ENCODE assay signal across 9 cellular contexts in the genomic region with DNA sequence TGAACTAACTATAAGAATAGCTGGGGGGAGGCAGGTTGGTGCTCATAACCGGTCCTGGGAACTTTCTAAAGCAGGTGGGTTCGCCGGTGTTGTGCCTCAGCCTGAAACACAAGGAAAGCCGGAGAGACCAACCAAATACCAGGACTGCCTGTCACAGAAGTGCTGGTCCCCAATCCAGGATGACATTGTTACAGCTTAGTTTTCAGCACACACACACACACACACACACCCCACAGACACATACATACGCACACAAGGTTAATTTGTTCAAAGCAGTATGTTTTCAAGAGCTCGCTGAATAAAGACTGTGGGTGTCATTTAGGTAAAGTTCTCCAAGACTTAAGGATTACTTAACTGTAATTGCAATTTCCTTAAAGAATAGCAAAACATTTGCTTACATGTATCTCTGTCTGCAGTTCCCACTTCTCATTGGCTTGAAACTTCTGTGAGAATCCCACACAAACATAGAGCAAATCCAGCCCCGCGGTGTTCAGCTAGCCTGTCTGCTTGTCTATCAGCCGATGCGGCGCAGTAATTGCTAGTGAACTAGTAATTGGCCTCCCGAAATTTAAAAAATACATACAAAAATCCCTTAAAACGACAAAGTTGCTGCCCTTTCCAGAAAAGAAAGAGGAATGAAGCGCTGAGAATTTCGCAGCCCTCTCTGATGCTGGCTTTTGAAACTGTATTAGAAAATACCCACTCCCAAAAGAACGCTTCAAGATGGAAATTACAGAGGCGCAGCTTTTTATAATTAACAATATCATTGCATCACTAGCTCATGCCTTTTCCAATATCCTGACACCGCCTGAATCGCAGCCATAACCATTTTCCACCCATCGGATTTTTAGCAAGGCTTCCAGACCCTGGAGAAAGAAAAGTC. TPM values are rescaled to one million over a fixed set of nuclear protein-coding genes. Genes with fewer than 3 reads are reported as not detected.
DNase-seq lines count a peak whose midpoint lies in the region; ATAC-seq, FAIRE-seq and TF ChIP-seq lines count a peak whose summit lies in the region.
"Had no signal": no experiment of that assay in that cellular context is flagged by ENCODE, and none has a peak within 500 bp of the region (broad histone marks: within the 10 kb centered on the region; RNA-seq: fewer than 3 reads in every experiment).

No MANE protein-coding gene starts in this region.

- in situ Hi-C loops in K562 (cut with MboI), result no loop called here

- ATAC-seq in K562 (no peak), GM19035 (IDR thresholded peaks at IDR 0.05; ENCODE audit: unreplicated experiment) (no peak)

- no peak overlapping the region for H3K9ac ChIP-seq in K562 (ENCODE audit: insufficient read depth in 1 of 2, low read depth in 2 of 2, low read length in 2 of 2)
- H3K9ac ChIP-seq in kidney (ENCODE audit: low read length in 2 of 2), result peak overlapping the region; percentile 69 to 75
- H3K9ac ChIP-seq: BLaER1 treated with 17β-estradiol and CSF1 and Interleukin-3, amounts not matched to agents 10 nM and 100 nM had no signal

- H3K4me2 ChIP-seq in K562 (ENCODE audit: insufficient read depth, low read length), result no peak overlapping the region

- no peak for TF ChIP-seq CTCF in K562 (IDR thresholded peaks at IDR 0.05 in 2 of 3, conservative IDR thresholded peaks at IDR 0.05 in 1 of 3; ENCODE audit: insufficient read depth in 2 of 3, low read depth in 1 of 3, low read length in 3 of 3)
- no peak for TF ChIP-seq CTCF in kidney (IDR thresholded peaks at IDR 0.05; ENCODE audit: borderline replicate concordance, extremely low read depth, insufficient read depth)

- no peak for TF ChIP-seq RAD21 in K562 (CRISPR knock-in tag; conservative IDR thresholded peaks at IDR 0.05 in 1 of 2, IDR thresholded peaks at IDR 0.05 in 1 of 2)

- H3K4me1 ChIP-seq in K562 (replicated peaks in 1 of 2; ENCODE audit: control insufficient read depth in 2 of 2, insufficient read depth in 2 of 2, low read length in 2 of 2), result peaks cover 0 to 7% of the 10 kb centered on the region in 2 experiments; a peak in 1 of 5 replicates
- H3K4me1 ChIP-seq in kidney (ENCODE audit: control insufficient read depth in 1 of 2, insufficient read depth in 1 of 2, low read depth in 1 of 2, low read length in 2 of 2), result peaks cover 2 to 3% of the 10 kb centered on the region in 2 donors

- intact Hi-C loops in K562 (cut with micrococcal nuclease) (no loop called here), kidney (cut with DNase I) (no loop called here)

- H2AFZ ChIP-seq in K562 (ENCODE audit: low read depth, low read length), result no peak overlapping the region

- no peaks in the 10 kb centered on the region for H3K9me3 ChIP-seq in K562 (replicated peaks; ENCODE audit: control insufficient read depth, insufficient read depth, low read depth, low read length)
- no peaks in the 10 kb centered on the region for H3K9me3 ChIP-seq in kidney (ENCODE audit: control insufficient read depth in 1 of 2, low read length in 2 of 2)

- no peak for TF ChIP-seq EP300 in K562 (IDR thresholded peaks at IDR 0.05; ENCODE audit: low read length)

- H3K79me2 ChIP-seq in K562 (ENCODE audit: control insufficient read depth, insufficient read depth, low read length), result no peaks in the 10 kb centered on the region

- POLR2A ChIA-PET in K562 (lab: Yijun Ruan, JAX), result interaction anchor here (0.8 kb wide), 1 partner anchor 28 kb away, joined by 4 read pairs; no protein-coding TSS in a partner anchor

- DNase-seq in NCI-H524 (lab: John Stamatoyannopoulos, UW) (peak; percentile 7 to 18), NCI-H524 treated with DMSO at 0.1 percent for 48 hours (lab: John Stamatoyannopoulos, UW) (no peak), K562 (ENCODE audit: extremely low read depth in 1 of 4, low spot score in 3 of 4) (no peak), kidney (no peak), superior temporal gyrus (ENCODE audit: extremely low spot score) (peak; percentile 27), urothelium cell line (ENCODE audit: low spot score) (no peak), DMS53 (lab: John Stamatoyannopoulos, UW) (no peak)

- H4K20me1 ChIP-seq in K562 (replicated peaks; ENCODE audit: control insufficient read depth, insufficient read depth, low read length), result no peaks in the 10 kb centered on the region
- H4K20me1 ChIP-seq: BLaER1 treated with 17β-estradiol and CSF1 and Interleukin-3, amounts not matched to agents 10 nM and 100 nM had no signal

- H3K27ac ChIP-seq in K562 (ENCODE audit: extremely low read depth, low read depth, low read length) (no peak overlapping the region), kidney (ENCODE audit: low read depth in 2 of 2, low read length in 2 of 2) (no peak overlapping the region)
- H3K27ac ChIP-seq: BLaER1 treated with 17β-estradiol and CSF1 and Interleukin-3, amounts not matched to agents 10 nM and 100 nM had no signal

- CTCF ChIA-PET in K562 (lab: Yijun Ruan, JAX; ENCODE audit: low intra/inter-chr PET ratio), result no interaction called here

- WGBS in K562 (ENCODE audit: insufficient coverage, low coverage, missing lambda C conversion rate), result 15% methylated on average over 17 of the region's 20 CpGs

- H3K27me3 ChIP-seq in K562 (ENCODE audit: control insufficient read depth in 2 of 2, insufficient read depth in 2 of 2, low read length in 2 of 2), result peaks cover 20 to 27% of the 10 kb centered on the region in 2 experiments

- BruUV-seq in K562 (replicated peaks; lab: Mats Ljungman, UMichigan), result no TSS peak

- FAIRE-seq in K562 (lab: Jason Lieb, UNC) (no peak), kidney (lab: Jason Lieb, UNC) (no peak), urothelium cell line (lab: Jason Lieb, UNC) (no peak)

- TF ChIP-seq POLR2A in K562 (conservative IDR thresholded peaks at IDR 0.05), result no peak

- H3K9me1 ChIP-seq in K562 (ENCODE audit: control insufficient read depth, insufficient read depth, low read length), result no peaks in the 10 kb centered on the region

- H3K4me3 ChIP-seq in K562 (no peak overlapping the region), kidney (ENCODE audit: low read length in 2 of 2) (peak overlapping the region; percentile 74 to 81)

- H3K36me3 ChIP-seq in K562 (ENCODE audit: control insufficient read depth, insufficient read depth, low read length), result no peaks in the 10 kb centered on the region
- no peaks in the 10 kb centered on the region for H3K36me3 ChIP-seq in kidney (ENCODE audit: control insufficient read depth in 1 of 2, insufficient read depth in 2 of 2, low read length in 2 of 2)
- H3K36me3 ChIP-seq: BLaER1 treated with 17β-estradiol and CSF1 and Interleukin-3, amounts not matched to agents 10 nM and 100 nM had no signal

TF ChIP-seq in K562, 482 proteins besides CTCF, POLR2A, EP300 and RAD21:
- TF ChIP-seq ZNF707 (CRISPR knock-in tag; conservative IDR thresholded peaks at IDR 0.05) (no peak), CBX2 (IDR thresholded peaks at IDR 0.05; ENCODE audit: insufficient read depth, low read length, poor library complexity, severe bottlenecking) (peak; percentile 62)
- TF ChIP-seq, protein P1, sequence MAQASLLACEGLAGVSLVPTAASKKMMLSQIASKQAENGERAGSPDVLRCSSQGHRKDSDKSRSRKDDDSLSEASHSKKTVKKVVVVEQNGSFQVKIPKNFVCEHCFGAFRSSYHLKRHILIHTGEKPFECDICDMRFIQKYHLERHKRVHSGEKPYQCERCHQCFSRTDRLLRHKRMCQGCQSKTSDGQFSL (CRISPR knock-in tag; IDR thresholded peaks at IDR 0.05), result no peak
- TF ChIP-seq, protein P1 (tag; IDR thresholded peaks at IDR 0.05), result no peak

RNA-seq across cellular contexts. Expression of a gene that starts 0.9 kb away (rescaled TPM):
- total RNA-seq in K562 (2011; cell fraction: chromatin; rRNA removed; ENCODE audit: low replicate concordance), result not detected in 2 replicates
- total RNA-seq in K562 (2011; cell fraction: nucleolus; rRNA removed), result not detected in 2 replicates
- total RNA-seq in K562 (2011; cell fraction: nucleoplasm; rRNA removed), result not detected in 2 replicates
- total RNA-seq in K562 (2014; rRNA removed), result not detected in 2 replicates
- total RNA-seq in K562 (2014; rRNA removed; fragmentation: Illumina TruSeq; extraction: Trizol), result not detected in 2 replicates
- not detected in 2 replicates for total RNA-seq in K562 (2015; rRNA removed; fragmentation: Illumina TruSeq; extraction: Trizol)
- 0.22 and 0.25 TPM in 2 replicates for total RNA-seq in K562 (2021)
- polyA plus RNA-seq in K562 (2011; rRNA removed), result not detected in 2 replicates
- not detected in 2 replicates for polyA plus RNA-seq in K562 (2011; cell fraction: cytosol; rRNA removed)
- not detected in 2 replicates for polyA plus RNA-seq in K562 (2011; cell fraction: nucleus; rRNA removed)
- not detected in 2 replicates for polyA plus RNA-seq in K562 (2012)
- not detected in 2 replicates for polyA plus RNA-seq in K562 (2014; fragmentation: Illumina TruSeq; extraction: Trizol)
- not detected for polyA plus RNA-seq in K562 (2014; fragmentation: Nextera tagmentation; extraction: Ambion mirVana)
- polyA plus RNA-seq in K562 (2014; rRNA removed), result 0.11 TPM in 1 of 2 replicates, not detected in the other
- polyA minus RNA-seq in K562 (2011; rRNA and poly(A)+ RNA removed), result not detected in 2 replicates
- polyA minus RNA-seq in K562 (2011; cell fraction: cytosol; rRNA and poly(A)+ RNA removed), result not detected in 2 replicates
- not detected in 2 replicates for polyA minus RNA-seq in K562 (2011; cell fraction: nucleus; rRNA and poly(A)+ RNA removed)
- 99.0 TPM for total RNA-seq in kidney
- polyA plus RNA-seq in kidney (ENCODE audit: insufficient read depth, low read depth, low replicate concordance), result 75.2 TPM

Comparison
In these comparisons a context has a peak if more than half of its experiments do, and no peak if none do; other contexts are left out.
1. DNase-seq: peak in NCI-H524 (2 of 2) and superior temporal gyrus (single experiment); none in NCI-H524 treated with DMSO at 0.1 percent for 48 hours (single experiment), K562 (0 of 4), kidney (single experiment), urothelium cell line (single experiment) and DMS53 (single experiment).
2. H3K9ac ChIP-seq: peak in kidney (2 of 2); none in K562 (0 of 2).
3. RNA of a gene that starts 0.9 kb away (total RNA-seq): 99.0 TPM in kidney (single experiment); 0.22 to 0.25 TPM in K562; every median in the first group is over 10 times any median in the second.